ENCODE assay signal across 27 cellular contexts in genomic region chr10:34109481-34109880, GRCh38.
"Had no signal": no experiment of that assay in that cellular context is flagged by ENCODE, and none has a peak within 500 bp of the region (broad histone marks: within the 10 kb centered on the region; RNA-seq: fewer than 3 reads in every experiment).

No MANE protein-coding gene starts in this region.

- H3K36me3 ChIP-seq: adrenal gland, brain microvascular endothelial cell had no signal

- H3K4me1 ChIP-seq: adrenal gland, gastroesophageal sphincter, sigmoid colon had no signal

- H3K27ac ChIP-seq: adrenal gland, ascending aorta, gastroesophageal sphincter, sigmoid colon, suprapubic skin, tibial nerve had no signal

- H3K27me3 ChIP-seq: adrenal gland, ascending aorta, brain microvascular endothelial cell, gastroesophageal sphincter, sigmoid colon, suprapubic skin, tibial nerve had no signal

- DNase-seq: activated CD4-positive, alpha-beta memory T cell treated with anti-CD3 and anti-CD28 coated beads for 36 hours; activated CD4-positive, alpha-beta T cell treated with anti-CD3 and anti-CD28 coated beads, Interleukin-2, amount 10 ng/mL, durations not matched to agents 24 days and 14 days; activated CD4-positive, CD25-positive, alpha-beta regulatory T cell treated with anti-CD3 and anti-CD28 coated beads, Interleukin-2, amount 50 U/mL, for 72 hours; activated CD8-positive, alpha-beta memory T cell treated with anti-CD3 and anti-CD28 coated beads, Interleukin-2, amount 50 U/mL, for 4 hours; activated effector memory CD4-positive, alpha-beta T cell treated with anti-CD3 and anti-CD28 coated beads, Interleukin-2, amount 50 U/mL, for 16 hours; activated naive CD4-positive, alpha-beta T cell treated with anti-CD3 and anti-CD28 coated beads for 36 hours; activated naive CD8-positive, alpha-beta T cell treated with anti-CD3 and anti-CD28 coated beads for 36 hours; activated T-cell treated with anti-CD3 and anti-CD28 coated beads, Interleukin-2, amount 50 U/mL, for 1 hour; brain microvascular endothelial cell; effector CD8-positive, alpha-beta T cell; hippocampal formation; immature natural killer cell; mucosa of descending colon; sigmoid colon; small intestine; stimulated activated CD4-positive, alpha-beta T cell treated with anti-CD3 and anti-CD28 coated beads, Interleukin-1b, Interleukin-23, amount 100 ng/mL, for 48 hours; stimulated activated CD4-positive, alpha-beta T cell treated with anti-CD3 and anti-CD28 coated beads, Interleukin-4, amount 100 ng/mL, for 4 hours; stimulated activated naive B cell treated with anti-CD40 and anti-IgM and Interleukin-4, amounts not matched to agents 10 μg/mL and 1 μg/mL and 100 μg/mL, for 72 hours; T-helper 2 cell had no signal

- H3K4me3 ChIP-seq: adrenal gland, ascending aorta, gastroesophageal sphincter, lung, mucosa of descending colon, sigmoid colon, suprapubic skin, tibial nerve had no signal

- H3K9me3 ChIP-seq: adrenal gland, ascending aorta, gastroesophageal sphincter, mucosa of descending colon, sigmoid colon, suprapubic skin, tibial nerve had no signal

- ATAC-seq: gastroesophageal sphincter; left lobe of liver; mucosa of descending colon; natural killer cell treated with Interleukin-12 subunit alpha and Interleukin-12 subunit beta and Interleukin-15 and Interleukin-18, amount 100 ng/mL, for 72 hours; stimulated activated naive B cell treated with anti-CD40 and anti-IgM and Interleukin-4, amounts not matched to agents 10 μg/mL and 1 μg/mL and 100 μg/mL, for 72 hours had no signal
